In the genomic region with DNA sequence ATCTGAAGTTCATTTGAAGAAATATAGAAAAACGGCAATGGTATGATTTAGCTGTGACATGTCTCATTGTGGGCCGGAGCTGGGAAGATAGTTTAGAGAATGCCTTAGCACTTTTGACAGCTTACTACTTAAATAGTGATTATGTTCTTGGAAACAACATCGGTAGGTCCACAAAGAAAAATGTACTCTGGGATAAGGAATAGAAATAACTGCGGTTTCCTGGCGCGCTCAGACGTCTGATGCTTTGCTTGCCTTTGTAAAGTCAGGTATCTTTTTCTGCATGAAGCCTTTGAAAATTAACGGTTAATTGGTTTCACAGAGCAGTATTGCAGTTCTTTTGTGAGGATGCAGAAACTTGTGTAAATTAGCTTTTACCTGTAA, we compare ENCODE assay signal across 8 cellular contexts. TPM values are rescaled to one million over a fixed set of nuclear protein-coding genes. Genes with fewer than 3 reads are reported as not detected.
DNase-seq lines count a peak whose midpoint lies in the region; ATAC-seq, FAIRE-seq and TF ChIP-seq lines count a peak whose summit lies in the region.

No MANE protein-coding gene starts in this region.

- H2AFZ ChIP-seq in OCI-LY3 (ENCODE audit: low read depth, low read length) (no peak overlapping the region), H1 (ENCODE audit: low read length) (no peak overlapping the region), neuronal stem cell (ENCODE audit: low read length) (peak overlapping the region; percentile 86)

- H3K9ac ChIP-seq in OCI-LY3 (ENCODE audit: low read length) (peak overlapping the region; percentile 96), H1 (replicated peaks in 1 of 4; ENCODE audit: extremely low read depth in 1 of 4, low read depth in 3 of 4, low read length in 3 of 4) (peak overlapping the region in 1 of 4 experiments; percentile 73; a peak in 1 of 7 replicates), neuronal stem cell (ENCODE audit: low read depth, low read length, poor library complexity) (no peak overlapping the region)

- no peak overlapping the region for H2BK120ac ChIP-seq in H1 (replicated peaks; ENCODE audit: low read depth, low read length)
- no peak overlapping the region for H2BK120ac ChIP-seq in neuronal stem cell (ENCODE audit: low read depth, low read length)

- CTCF ChIA-PET in CD4-positive, alpha-beta memory T cell (lab: Charles Lee; ENCODE audit: partially characterized antibody): interaction anchor here (0.7 to 8.7 kb wide), 20 partner anchors 9 to 104 kb away, joined by 3 to 224 read pairs (median 6); no protein-coding TSS in a partner anchor
- CTCF ChIA-PET in H1 (lab: Charles Lee; ENCODE audit: partially characterized antibody): interaction anchor here (1.0 to 4.1 kb wide), 21 partner anchors 9 to 104 kb away, joined by 3 to 20 read pairs (median 5); partner anchors contain the start of gene FBXL22

- no peak for TF ChIP-seq RAD21 in H1 (IDR thresholded peaks at IDR 0.05 in 1 of 2, conservative IDR thresholded peaks at IDR 0.05 in 1 of 2; ENCODE audit: low read depth in 2 of 2, low read length in 2 of 2)

- H3K27ac Mint-ChIP-seq in CD4-positive, alpha-beta memory T cell: peak overlapping the region; percentile 93 to 97 (median 95)

- H3K14ac ChIP-seq in H1 (ENCODE audit: insufficient read length) (no peak overlapping the region), neuronal stem cell (ENCODE audit: low read length) (no peak overlapping the region)

- H2BK20ac ChIP-seq in H1 (ENCODE audit: low read length): no peak overlapping the region

- no peak for TF ChIP-seq EP300 in H1 (IDR thresholded peaks at IDR 0.05; ENCODE audit: borderline replicate concordance in 1 of 2, low read depth in 2 of 2, low read length in 2 of 2)

- no peak overlapping the region for H3K4ac ChIP-seq in H1 (replicated peaks; ENCODE audit: insufficient read length, low read depth, low read length)
- H3K4ac ChIP-seq in neuronal stem cell (ENCODE audit: low read length): no peak overlapping the region

- H3K9me3 Mint-ChIP-seq in CD4-positive, alpha-beta memory T cell: no peaks in the 10 kb centered on the region

- POLR2A ChIA-PET in CD4-positive, alpha-beta memory T cell (lab: Charles Lee; ENCODE audit: partially characterized antibody): interaction anchor here (1.0 to 8.8 kb wide), 20 partner anchors 9 to 274 kb away, joined by 3 to 906 read pairs (median 12); partner anchors contain the start of gene FBXL22
- POLR2A ChIA-PET in H1 (lab: Charles Lee; ENCODE audit: partially characterized antibody): interaction anchor here (0.7 to 2.1 kb wide), 8 partner anchors 7 to 95 kb away, joined by 3 to 11 read pairs (median 3); no protein-coding TSS in a partner anchor

- H4K91ac ChIP-seq in H1 (replicated peaks; ENCODE audit: insufficient read length, low read length) (no peak overlapping the region), neuronal stem cell (ENCODE audit: low read depth, low read length, poor library complexity) (no peak overlapping the region)

- H3K4me2 ChIP-seq in OCI-LY3 (ENCODE audit: low read length) (peak overlapping the region; percentile 93), H1 (ENCODE audit: insufficient read depth in 1 of 2, low read depth in 2 of 2, low read length in 2 of 2) (peak overlapping the region; percentile 69 to 84), neuronal stem cell (ENCODE audit: insufficient read depth, low read length, poor library complexity, severe bottlenecking) (peak overlapping the region; percentile 45)

- no peak overlapping the region for H2AK5ac ChIP-seq in H1 (ENCODE audit: low read depth, low read length)
- H2AK5ac ChIP-seq in neuronal stem cell (ENCODE audit: low read depth, low read length): no peak overlapping the region

- no peak overlapping the region for H3K56ac ChIP-seq in H1 (replicated peaks; ENCODE audit: insufficient read length, low read depth, low read length)

- H3K9me3 ChIP-seq in CD4-positive, alpha-beta memory T cell (ENCODE audit: control insufficient read depth in 1 of 2, low read length in 2 of 2): no peaks in the 10 kb centered on the region
- no peaks in the 10 kb centered on the region for H3K9me3 ChIP-seq in OCI-LY3 (ENCODE audit: insufficient read depth, low read length)
- no peaks in the 10 kb centered on the region for H3K9me3 ChIP-seq in H1 (ENCODE audit: insufficient read depth in 2 of 2, low read depth in 1 of 2, low read length in 1 of 2)
- no peaks in the 10 kb centered on the region for H3K9me3 ChIP-seq in neuronal stem cell (replicated peaks in 1 of 2; ENCODE audit: control insufficient read depth in 2 of 2, insufficient read depth in 1 of 2, low read depth in 1 of 2, low read length in 2 of 2)

- TF ChIP-seq CTCF in OCI-LY3 (IDR thresholded peaks at IDR 0.05; ENCODE audit: low read depth, low read length) (no peak), H1 (IDR thresholded peaks at IDR 0.05; ENCODE audit: control extremely low read depth in 1 of 3, insufficient read depth in 1 of 3, low read depth in 1 of 3, low read length in 3 of 3) (no peak)

- peaks cover 14% of the 10 kb centered on the region for H3K23me2 ChIP-seq in H1 (ENCODE audit: low read depth, low read length)

- 43% methylated on average over 8 of the region's 8 CpGs; no CpG with 5 or more reads in 1 of the 2 experiments for WGBS in H1 (ENCODE audit: extremely low coverage in 1 of 2, insufficient coverage in 1 of 2, insufficient read length in 1 of 2, insufficient replicate concordance in 2 of 2, low coverage in 1 of 2, low lambda C conversion rate in 2 of 2, missing lambda C conversion rate in 1 of 2), 2 experiments
- no CpG with 5 or more reads among the region's 8 CpGs for WGBS in neuronal stem cell (ENCODE audit: extremely low coverage in 2 of 2, insufficient read length in 2 of 2, insufficient replicate concordance in 1 of 2), 2 donors

- H4K20me1 ChIP-seq in OCI-LY3 (ENCODE audit: insufficient read depth, low read length): peaks cover 52% of the 10 kb centered on the region
- H4K20me1 ChIP-seq in H1 (replicated peaks in 1 of 2; ENCODE audit: control insufficient read depth in 1 of 2, insufficient read depth in 2 of 2, low read length in 2 of 2): peaks cover 4 to 16% of the 10 kb centered on the region in 2 experiments

- H2BK5ac ChIP-seq in H1 (ENCODE audit: low read depth, low read length) (no peak overlapping the region), neuronal stem cell (ENCODE audit: low read length) (no peak overlapping the region)

- DNase-seq in CD4-positive, alpha-beta memory T cell: no peak
- DNase-seq in H1 (ENCODE audit: low read depth in 1 of 2, low spot score in 2 of 2) (no peak), neuronal stem cell (ENCODE audit: low spot score) (no peak), hepatic stellate cell (ENCODE audit: low spot score) (no peak), C1 segment of cervical spinal cord (lab: John Stamatoyannopoulos, UW) (no peak), AG08395 (ENCODE audit: low spot score) (no peak)

- H3K4me1 ChIP-seq in CD4-positive, alpha-beta memory T cell (ENCODE audit: insufficient read depth, low read length): peaks cover 81% of the 10 kb centered on the region
- H3K4me1 ChIP-seq in OCI-LY3 (ENCODE audit: low read length) (peaks cover 76% of the 10 kb centered on the region), H1 (replicated peaks in 1 of 4; ENCODE audit: control insufficient read depth in 3 of 4, insufficient read depth in 4 of 4, low read length in 3 of 4) (peaks cover 7 to 19% (median 11%) of the 10 kb centered on the region in 4 experiments), neuronal stem cell (ENCODE audit: control insufficient read depth in 2 of 2, insufficient read depth in 1 of 2, low read depth in 1 of 2, low read length in 2 of 2) (peaks cover 10 to 44% of the 10 kb centered on the region in 2 donors)

- peaks cover 62 to 85% (median 70%) of the 10 kb centered on the region in 4 donors for H3K4me1 Mint-ChIP-seq in CD4-positive, alpha-beta memory T cell

- H3K36me3 ChIP-seq in CD4-positive, alpha-beta memory T cell (ENCODE audit: insufficient read depth, low read length): no peaks in the 10 kb centered on the region
- peaks cover 3% of the 10 kb centered on the region for H3K36me3 ChIP-seq in OCI-LY3 (replicated peaks; ENCODE audit: low read depth, low read length)
- no peaks in the 10 kb centered on the region for H3K36me3 ChIP-seq in H1 (ENCODE audit: control insufficient read depth in 2 of 4, insufficient read depth in 4 of 4, low read length in 3 of 4)
- H3K36me3 ChIP-seq in neuronal stem cell (replicated peaks in 1 of 2; ENCODE audit: control insufficient read depth in 2 of 2, insufficient read depth in 2 of 2, low read length in 2 of 2): no peaks in the 10 kb centered on the region

- H3K23ac ChIP-seq in H1 (ENCODE audit: insufficient read length): no peak overlapping the region
- H3K23ac ChIP-seq in neuronal stem cell (ENCODE audit: low read depth, low read length, poor library complexity): no peak overlapping the region

- H4K5ac ChIP-seq in H1 (ENCODE audit: insufficient read length, low read depth, low read length): no peak overlapping the region

- H4K8ac ChIP-seq in H1 (ENCODE audit: extremely low read depth, insufficient read depth, low read length) (no peak overlapping the region), neuronal stem cell (ENCODE audit: low read depth, low read length) (no peak overlapping the region)

- peak overlapping the region; percentile 89 to 98 (median 97) for H3K4me3 Mint-ChIP-seq in CD4-positive, alpha-beta memory T cell

- peaks cover 0 to 23% of the 10 kb centered on the region in 2 donors for H3K36me3 Mint-ChIP-seq in CD4-positive, alpha-beta memory T cell

- no peak for FAIRE-seq in H1 (lab: Jason Lieb, UNC)

- intact Hi-C loops in CD4-positive, alpha-beta memory T cell (cut with micrococcal nuclease): loop anchor here (1.0 to 5.0 kb wide), 4 partner anchors 9 to 40 kb away; no protein-coding TSS in a partner anchor

- H3K79me2 ChIP-seq in OCI-LY3 (ENCODE audit: low read length) (peaks cover 70% of the 10 kb centered on the region), H1 (ENCODE audit: control insufficient read depth in 1 of 2, insufficient read depth in 2 of 2, low read length in 2 of 2) (peaks cover 0 to 50% of the 10 kb centered on the region in 2 experiments; a peak in 2 of 4 replicates)

- H3K27me3 Mint-ChIP-seq in CD4-positive, alpha-beta memory T cell: no peaks in the 10 kb centered on the region

- no peak for TF ChIP-seq POLR2A in H1 (IDR thresholded peaks at IDR 0.05; ENCODE audit: control extremely low read depth in 1 of 2, low read depth in 2 of 2, low read length in 2 of 2)

- H2BK12ac ChIP-seq in H1 (ENCODE audit: low read depth, low read length): no peak overlapping the region
- H2BK12ac ChIP-seq in neuronal stem cell (ENCODE audit: low read length): no peak overlapping the region

- no peaks in the 10 kb centered on the region for H3K27me3 ChIP-seq in CD4-positive, alpha-beta memory T cell (ENCODE audit: insufficient read depth, low read length)
- H3K27me3 ChIP-seq in OCI-LY3 (ENCODE audit: low read depth, low read length) (no peaks in the 10 kb centered on the region), H1 (replicated peaks in 1 of 4; ENCODE audit: control insufficient read depth in 3 of 4, extremely low read depth in 1 of 4, insufficient read depth in 3 of 4, low read length in 3 of 4) (peaks cover 22 to 63% (median 51%) of the 10 kb centered on the region in 4 experiments), neuronal stem cell (ENCODE audit: control insufficient read depth in 3 of 3, insufficient read depth in 3 of 3, low read depth in 1 of 3, low read length in 3 of 3) (peaks cover 0 to 31% (median 0%) of the 10 kb centered on the region in 3 experiments)

- no peak for ATAC-seq in HG03442 (IDR thresholded peaks at IDR 0.05; ENCODE audit: unreplicated experiment)

- no peaks in the 10 kb centered on the region for H3K79me1 ChIP-seq in H1 (ENCODE audit: low read depth, low read length)
- peaks cover 3% of the 10 kb centered on the region for H3K79me1 ChIP-seq in neuronal stem cell (ENCODE audit: low read depth, low read length)

- H3K4me3 ChIP-seq in CD4-positive, alpha-beta memory T cell (ENCODE audit: low read length in 2 of 2): peak overlapping the region; percentile 62 to 83
- H3K4me3 ChIP-seq in OCI-LY3 (ENCODE audit: low read length) (peak overlapping the region; percentile 94), H1 (ENCODE audit: extremely low read depth in 1 of 4, insufficient read depth in 2 of 4, low read depth in 3 of 4, low read length in 4 of 4) (peak overlapping the region; percentile 53 to 74 (median 62)), neuronal stem cell (ENCODE audit: low read length in 2 of 2) (peak overlapping the region; percentile 93 to 99)

- H2BK15ac ChIP-seq in H1 (ENCODE audit: low read length): no peak overlapping the region
- no peak overlapping the region for H2BK15ac ChIP-seq in neuronal stem cell (ENCODE audit: low read length)

- no peak overlapping the region for H3K18ac ChIP-seq in H1 (ENCODE audit: extremely low read depth, low read length)
- H3K18ac ChIP-seq in neuronal stem cell (ENCODE audit: low read length): no peak overlapping the region

- H3K27ac ChIP-seq in CD4-positive, alpha-beta memory T cell (ENCODE audit: low read depth, low read length): peak overlapping the region; percentile 98
- H3K27ac ChIP-seq in OCI-LY3 (ENCODE audit: low read length) (peak overlapping the region; percentile 79), H1 (ENCODE audit: low read depth, low read length) (no peak overlapping the region), neuronal stem cell (replicated peaks; ENCODE audit: low read length) (no peak overlapping the region)

RNA-seq across cellular contexts. Expression of gene USP3, which starts 1.4 kb away (rescaled TPM):
- total RNA-seq in CD4-positive, alpha-beta memory T cell: 100 to 1,000 TPM; 148 to 159 TPM
- 10 to 100 TPM; 61.6 to 76.1 TPM for polyA plus RNA-seq in CD4-positive, alpha-beta memory T cell
- total RNA-seq in H1 (2021; fragmentation: NEBNext Ultra II Directional; extraction: Animal tissue kit (Norgen Biotek cat#: 25700)): 10.8 and 15.5 TPM in 2 replicates
- 10.0 and 16.2 TPM in 2 replicates for polyA plus RNA-seq in H1 (2011; rRNA removed)
- 6.9 TPM for polyA plus RNA-seq in H1 (2011; cell fraction: cytosol; rRNA removed)
- 16.9 TPM for polyA plus RNA-seq in H1 (2011; cell fraction: nucleus; rRNA removed)
- polyA plus RNA-seq in H1 (2012, experiment 1 of 2): 17.5 to 23.1 TPM (median 18.6 TPM) in 4 replicates
- 4.9 TPM for polyA plus RNA-seq in H1 (2012, experiment 2 of 2)
- 7.8 TPM for polyA plus RNA-seq in H1 (2013, experiment 1 of 2)
- 6.8 TPM for polyA plus RNA-seq in H1 (2013, experiment 2 of 2)
- 12.4 and 29.6 TPM in 2 replicates for polyA minus RNA-seq in H1 (2011; rRNA and poly(A)+ RNA removed)
- polyA minus RNA-seq in H1 (2011; cell fraction: cytosol; rRNA and poly(A)+ RNA removed): 15.0 TPM
- 33.1 TPM for polyA minus RNA-seq in H1 (2011; cell fraction: nucleus; rRNA and poly(A)+ RNA removed)
- 45.2 TPM for polyA plus RNA-seq in neuronal stem cell (2013, experiment 1 of 2)
- polyA plus RNA-seq in neuronal stem cell (2013, experiment 2 of 2): 48.2 TPM

Comparison
In these comparisons a context has a peak if more than half of its experiments do, and no peak if none do; other contexts are left out.
1. H3K27ac ChIP-seq: peak in CD4-positive, alpha-beta memory T cell (single experiment) and OCI-LY3 (single experiment); none in H1 (single experiment) and neuronal stem cell (single experiment).
2. Peak in every context shown above with its lines, with median percentiles within 50 percentile points of each other: H3K4me3 ChIP-seq and H3K4me2 ChIP-seq.